ENCODE assay signal across 8 cellular contexts in the genomic region with DNA sequence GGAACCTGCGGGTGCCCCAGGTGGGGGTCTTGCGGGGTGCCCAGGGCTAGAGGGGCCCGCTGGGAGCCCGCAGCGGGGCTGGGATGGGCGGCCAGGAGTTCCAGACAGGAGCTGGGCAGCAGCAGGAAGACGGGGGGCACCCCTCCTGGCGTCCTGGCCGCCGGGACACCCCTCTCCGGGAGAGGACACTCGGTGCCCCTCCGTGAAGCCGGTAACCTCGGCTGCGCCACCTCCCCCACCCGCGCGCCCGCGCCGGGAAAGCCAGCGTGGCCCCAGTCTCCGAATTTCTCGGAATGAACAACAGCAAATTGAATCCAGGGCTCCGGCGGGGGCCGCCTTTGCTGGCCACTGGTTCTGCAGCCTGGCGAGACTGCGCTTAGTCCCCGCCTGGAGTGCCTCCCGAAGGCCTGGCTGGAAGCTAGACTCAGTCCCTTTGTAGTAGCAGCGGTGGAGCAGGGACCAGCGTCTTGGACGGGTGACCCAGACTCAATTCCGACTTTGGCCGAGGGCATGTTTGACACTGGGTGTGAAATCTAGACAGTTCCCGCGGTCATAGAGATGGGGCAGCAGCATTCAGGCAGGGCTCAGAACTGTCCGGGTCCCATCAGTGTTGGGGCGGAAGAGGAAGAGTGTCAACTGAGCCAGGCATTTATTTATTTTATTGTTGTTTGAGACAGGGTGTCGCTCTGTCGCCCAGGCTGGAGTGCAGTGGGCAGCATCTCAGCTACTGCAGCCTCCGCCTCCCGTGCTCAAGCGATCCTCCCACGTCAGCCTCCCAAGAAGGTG. TPM values are rescaled to one million over a fixed set of nuclear protein-coding genes. Genes with fewer than 3 reads are reported as not detected.
A peak's percentile ranks its signal among the peaks of the same experiment; 100 is the strongest.
DNase-seq lines count a peak whose midpoint lies in the region; ATAC-seq and TF ChIP-seq lines count a peak whose summit lies in the region.

No MANE protein-coding gene starts in this region.

- peak overlapping the region; percentile 95 for H2BK5ac ChIP-seq in trophoblast cell (ENCODE audit: low read depth, low read length, poor library complexity)

- intact Hi-C loops in left ventricle myocardium inferior (cut with micrococcal nuclease) = no loop called here

- H3K9ac ChIP-seq in trophoblast cell (ENCODE audit: low read length) = peak overlapping the region; percentile 90

- TF ChIP-seq POLR2A in Peyer's patch (IDR thresholded peaks at IDR 0.05) = peak; percentile 63 to 64

- H2AK5ac ChIP-seq in trophoblast cell (ENCODE audit: low read length) = peak overlapping the region; percentile 53

- no peak overlapping the region for H3K23ac ChIP-seq in trophoblast cell (ENCODE audit: low read length)

- H4K91ac ChIP-seq in trophoblast cell (ENCODE audit: low read depth, low read length) = peak overlapping the region; percentile 95

- H4K12ac ChIP-seq in trophoblast cell (ENCODE audit: low read depth, low read length) = peak overlapping the region; percentile 89

- no peaks in the 10 kb centered on the region for H3K36me3 ChIP-seq in Peyer's patch
- no peaks in the 10 kb centered on the region for H3K36me3 ChIP-seq in left ventricle myocardium inferior
- peaks cover 0 to 3% of the 10 kb centered on the region in 2 experiments for H3K36me3 ChIP-seq in trophoblast cell (ENCODE audit: control insufficient read depth in 1 of 2, insufficient read depth in 2 of 2, low read length in 2 of 2)

- peak overlapping the region; percentile 65 for H3K4me2 ChIP-seq in trophoblast cell (ENCODE audit: low read length)

- peak in 2 of 6 experiments; percentile 4 to 12 for TF ChIP-seq CTCF in Peyer's patch (IDR thresholded peaks at IDR 0.05)
- peak; percentile 23 for TF ChIP-seq CTCF in left ventricle myocardium inferior (IDR thresholded peaks at IDR 0.05; ENCODE audit: borderline replicate concordance)

- H3K9me3 ChIP-seq in Peyer's patch = no peaks in the 10 kb centered on the region
- no peaks in the 10 kb centered on the region for H3K9me3 ChIP-seq in left ventricle myocardium inferior (replicated peaks)
- no peaks in the 10 kb centered on the region for H3K9me3 ChIP-seq in trophoblast cell (ENCODE audit: insufficient read depth, low read depth, low read length)

- H3K79me1 ChIP-seq in trophoblast cell (ENCODE audit: low read length) = peaks cover 18% of the 10 kb centered on the region

- peak overlapping the region; percentile 90 for H2BK120ac ChIP-seq in trophoblast cell (ENCODE audit: insufficient read depth, low read length, poor library complexity)

- DNase-seq in NCI-H146 (lab: John Stamatoyannopoulos, UW) = peak; percentile 32
- DNase-seq in NCI-H146 treated with DMSO at 0.1 percent for 48 hours (lab: John Stamatoyannopoulos, UW; ENCODE audit: unreplicated experiment) = no peak
- DNase-seq in Peyer's patch = peak; percentile 61 to 81 (median 79)
- DNase-seq in amygdala (lab: John Stamatoyannopoulos, UW) = peak in 45 of 56 donors; percentile 17 to 69 (median 48)
- peak; percentile 64 for DNase-seq in left ventricle myocardium inferior
- peak; percentile 47 to 63 for DNase-seq in trophoblast cell

- H4K8ac ChIP-seq in trophoblast cell (ENCODE audit: low read depth, low read length) = peak overlapping the region; percentile 90

- H2BK12ac ChIP-seq in trophoblast cell (ENCODE audit: low read length) = peak overlapping the region; percentile 61

- peaks cover 16% of the 10 kb centered on the region for H3K79me2 ChIP-seq in trophoblast cell (ENCODE audit: control insufficient read depth, insufficient read depth, low read length, poor library complexity)

- peak overlapping the region; percentile 94 for H3K18ac ChIP-seq in trophoblast cell (ENCODE audit: low read length)

- H3K27me3 ChIP-seq in Peyer's patch (no peaks in the 10 kb centered on the region), left ventricle myocardium inferior (ENCODE audit: low read depth) (no peaks in the 10 kb centered on the region), trophoblast cell (ENCODE audit: insufficient read depth, low read length) (no peaks in the 10 kb centered on the region)

- peak overlapping the region; percentile 59 for H2AFZ ChIP-seq in trophoblast cell (ENCODE audit: insufficient read depth, low read length, poor library complexity)

- ATAC-seq in HG03097 (IDR thresholded peaks at IDR 0.05; ENCODE audit: low FRiP score, unreplicated experiment) = peak; percentile 32
- no peak for ATAC-seq in HG03520 (IDR thresholded peaks at IDR 0.05; ENCODE audit: unreplicated experiment)

- peak overlapping the region; percentile 97 for H3K4ac ChIP-seq in trophoblast cell (ENCODE audit: low read depth, low read length)

- H3K4me3 ChIP-seq in Peyer's patch (peak overlapping the region; percentile 85 to 97 (median 94)), left ventricle myocardium inferior (peak overlapping the region; percentile 96), trophoblast cell (ENCODE audit: low read depth, low read length) (peak overlapping the region; percentile 87)

- peak overlapping the region; percentile 98 for H3K14ac ChIP-seq in trophoblast cell (ENCODE audit: low read length)

- H3K27ac ChIP-seq in Peyer's patch (peak overlapping the region; percentile 96 to 99 (median 98)), left ventricle myocardium inferior (replicated peaks) (peak overlapping the region; percentile 95), trophoblast cell (ENCODE audit: low read depth, low read length) (peak overlapping the region; percentile 65)

- H3K4me1 ChIP-seq in Peyer's patch (peaks cover 0 to 36% (median 11%) of the 10 kb centered on the region in 4 donors), left ventricle myocardium inferior (peaks cover 47% of the 10 kb centered on the region), trophoblast cell (ENCODE audit: control insufficient read depth in 1 of 2, insufficient read depth in 2 of 2, low read length in 2 of 2) (peaks cover 9 to 18% of the 10 kb centered on the region in 2 experiments)

- WGBS in trophoblast cell (ENCODE audit: extremely low coverage, insufficient coverage, insufficient read length) = no CpG with 5 or more reads among the region's 47 CpGs

RNA-seq across cellular contexts. Expression of a gene that starts 0.8 kb away (rescaled TPM):
- total RNA-seq in Peyer's patch (10 to 100 TPM; 53.7 to 96.3 (median 67.6) TPM), left ventricle myocardium inferior (34.6 TPM)
- polyA plus RNA-seq in trophoblast cell (2013) = 36.4 and 40.4 TPM in 2 replicates
